Comparison of ENCODE assay signal across 9 cellular contexts in genomic region chr1:156707027-156707426, GRCh38. TPM values are rescaled to one million over a fixed set of nuclear protein-coding genes. Genes with fewer than 3 reads are reported as not detected.
A peak's percentile ranks its signal among the peaks of the same experiment; 100 is the strongest.
DNase-seq lines count a peak whose midpoint lies in the region; ATAC-seq, FAIRE-seq and TF ChIP-seq lines count a peak whose summit lies in the region.
"Had no signal": no experiment of that assay in that cellular context is flagged by ENCODE, and none has a peak within 500 bp of the region (broad histone marks: within the 10 kb centered on the region; RNA-seq: fewer than 3 reads in every experiment).

No MANE protein-coding gene starts in this region.

- H3K4ac ChIP-seq in H1 (replicated peaks; ENCODE audit: insufficient read length, low read depth, low read length) (peak overlapping the region; percentile 97), neuronal stem cell (ENCODE audit: low read length) (no peak overlapping the region)

- peak overlapping the region; percentile 11 to 94 (median 82) for H3K27ac Mint-ChIP-seq in CD4-positive, alpha-beta memory T cell
- no peak overlapping the region for H3K27ac Mint-ChIP-seq in activated CD4-positive, alpha-beta T cell treated with anti-CD3 and anti-CD28 coated beads, Interleukin-2, amount 10 ng/mL, durations not matched to agents 7 days and 5 days

- H3K14ac ChIP-seq in H1 (ENCODE audit: insufficient read length) (no peak overlapping the region), neuronal stem cell (ENCODE audit: low read length) (no peak overlapping the region)

- no peak for TF ChIP-seq RAD21 in H1 (IDR thresholded peaks at IDR 0.05 in 1 of 2, conservative IDR thresholded peaks at IDR 0.05 in 1 of 2; ENCODE audit: low read depth in 2 of 2, low read length in 2 of 2)

- FAIRE-seq in H1 (lab: Jason Lieb, UNC) = no peak

- H3K4me2 ChIP-seq in H1 (ENCODE audit: insufficient read depth in 1 of 2, low read depth in 2 of 2, low read length in 2 of 2) (peak overlapping the region; percentile 77 to 94), neuronal stem cell (ENCODE audit: insufficient read depth, low read length, poor library complexity, severe bottlenecking) (peak overlapping the region; percentile 93)

- H3K27me3 Mint-ChIP-seq in CD4-positive, alpha-beta memory T cell = peaks cover 6 to 9% of the 10 kb centered on the region in 2 donors
- peaks cover 38% of the 10 kb centered on the region for H3K27me3 Mint-ChIP-seq in activated CD4-positive, alpha-beta T cell treated with anti-CD3 and anti-CD28 coated beads, Interleukin-2, amount 10 ng/mL, durations not matched to agents 7 days and 5 days

- H3K9ac ChIP-seq in HUES6 (ENCODE audit: low read length) = peak overlapping the region; percentile 87
- peak overlapping the region in 2 of 4 experiments; percentile 26 to 45; a peak in 4 of 7 replicates for H3K9ac ChIP-seq in H1 (replicated peaks in 1 of 4; ENCODE audit: extremely low read depth in 1 of 4, low read depth in 3 of 4, low read length in 3 of 4)
- peak overlapping the region; percentile 1 for H3K9ac ChIP-seq in neuronal stem cell (ENCODE audit: low read depth, low read length, poor library complexity)

- H4K8ac ChIP-seq in H1 (ENCODE audit: extremely low read depth, insufficient read depth, low read length) (no peak overlapping the region; the same call in 1 of the 2 replicates), neuronal stem cell (ENCODE audit: low read depth, low read length) (no peak overlapping the region)

- H3K36me3 ChIP-seq in CD4-positive, alpha-beta memory T cell (ENCODE audit: insufficient read depth, low read length) = no peaks in the 10 kb centered on the region
- no peaks in the 10 kb centered on the region; the same call in 1 of the 2 replicates for H3K36me3 ChIP-seq in HUES6 (ENCODE audit: control insufficient read depth, insufficient read depth, low read length)
- H3K36me3 ChIP-seq in H1 (ENCODE audit: control insufficient read depth in 2 of 4, insufficient read depth in 4 of 4, low read length in 3 of 4) = peaks cover 0 to 3% (median 0%) of the 10 kb centered on the region in 4 experiments; a peak in 1 of 8 replicates
- no peaks in the 10 kb centered on the region for H3K36me3 ChIP-seq in neuronal stem cell (replicated peaks in 1 of 2; ENCODE audit: control insufficient read depth in 2 of 2, insufficient read depth in 2 of 2, low read length in 2 of 2)

- H2BK12ac ChIP-seq in H1 (ENCODE audit: low read depth, low read length) (0 out of 2 replicates have a peak overlapping the region, but pooled peaks have one; percentile 96), neuronal stem cell (ENCODE audit: low read length) (peak overlapping the region; percentile 41)

- H2AK5ac ChIP-seq in H1 (ENCODE audit: low read depth, low read length) = no peak overlapping the region; the same call in 1 of the 2 replicates
- H2AK5ac ChIP-seq in neuronal stem cell (ENCODE audit: low read depth, low read length) = peak overlapping the region; percentile 87

- H4K5ac ChIP-seq in H1 (ENCODE audit: insufficient read length, low read depth, low read length) = peak overlapping the region; percentile 95

- H3K36me3 Mint-ChIP-seq in CD4-positive, alpha-beta memory T cell = peaks cover 0 to 4% of the 10 kb centered on the region in 2 donors
- peaks cover 5% of the 10 kb centered on the region for H3K36me3 Mint-ChIP-seq in activated CD4-positive, alpha-beta T cell treated with anti-CD3 and anti-CD28 coated beads, Interleukin-2, amount 10 ng/mL, durations not matched to agents 7 days and 5 days (ENCODE audit: low read depth)

- H3K4me3 Mint-ChIP-seq in CD4-positive, alpha-beta memory T cell = peak overlapping the region; percentile 76 to 90 (median 89)
- H3K4me3 Mint-ChIP-seq in activated CD4-positive, alpha-beta T cell treated with anti-CD3 and anti-CD28 coated beads, Interleukin-2, amount 10 ng/mL, durations not matched to agents 7 days and 5 days = no peak overlapping the region

- H3K79me1 ChIP-seq in H1 (ENCODE audit: low read depth, low read length) = no peaks in the 10 kb centered on the region
- peaks cover 6% of the 10 kb centered on the region for H3K79me1 ChIP-seq in neuronal stem cell (ENCODE audit: low read depth, low read length)

- H3K27me3 ChIP-seq in CD4-positive, alpha-beta memory T cell (ENCODE audit: insufficient read depth, low read length) = peaks cover 6% of the 10 kb centered on the region
- H3K27me3 ChIP-seq in HUES6 (ENCODE audit: control insufficient read depth, insufficient read depth, low read length) (peaks cover 9% of the 10 kb centered on the region; the same call in 1 of the 2 replicates), H1 (replicated peaks in 1 of 4; ENCODE audit: control insufficient read depth in 3 of 4, extremely low read depth in 1 of 4, insufficient read depth in 3 of 4, low read length in 3 of 4) (peaks cover 0 to 19% (median 8%) of the 10 kb centered on the region in 4 experiments; a peak in 4 of 7 replicates), neuronal stem cell (ENCODE audit: control insufficient read depth in 3 of 3, insufficient read depth in 3 of 3, low read depth in 1 of 3, low read length in 3 of 3) (no peaks in the 10 kb centered on the region)

- peak overlapping the region; percentile 55 for H3K56ac ChIP-seq in H1 (replicated peaks; ENCODE audit: insufficient read length, low read depth, low read length)

- peaks cover 8 to 47% (median 24%) of the 10 kb centered on the region in 4 donors for H3K4me1 Mint-ChIP-seq in CD4-positive, alpha-beta memory T cell
- H3K4me1 Mint-ChIP-seq in activated CD4-positive, alpha-beta T cell treated with anti-CD3 and anti-CD28 coated beads, Interleukin-2, amount 10 ng/mL, durations not matched to agents 7 days and 5 days = peaks cover 25% of the 10 kb centered on the region

- TF ChIP-seq CTCF in H1 (IDR thresholded peaks at IDR 0.05; ENCODE audit: control extremely low read depth in 1 of 3, insufficient read depth in 1 of 3, low read depth in 1 of 3, low read length in 3 of 3) = no peak

- H3K23me2 ChIP-seq in H1 (ENCODE audit: low read depth, low read length) = peaks cover 31% of the 10 kb centered on the region; the same call in 1 of the 2 replicates

- peak overlapping the region in 1 of 2 donors; percentile 63 for H3K4me3 ChIP-seq in CD4-positive, alpha-beta memory T cell (ENCODE audit: low read length in 2 of 2)
- H3K4me3 ChIP-seq in HUES6 (ENCODE audit: low read depth, low read length) (peak overlapping the region; percentile 76), H1 (ENCODE audit: extremely low read depth in 1 of 4, insufficient read depth in 2 of 4, low read depth in 3 of 4, low read length in 4 of 4) (peak overlapping the region; percentile 50 to 80 (median 70)), neuronal stem cell (ENCODE audit: low read length in 2 of 2) (peak overlapping the region; percentile 53 to 63)

- H3K23ac ChIP-seq in H1 (ENCODE audit: insufficient read length) (no peak overlapping the region), neuronal stem cell (ENCODE audit: low read depth, low read length, poor library complexity) (peak overlapping the region; percentile 61)

- peak overlapping the region; percentile 66; the same call in 1 of the 2 replicates for H2BK20ac ChIP-seq in H1 (ENCODE audit: low read length)

- POLR2A ChIA-PET in CD4-positive, alpha-beta memory T cell (lab: Charles Lee; ENCODE audit: partially characterized antibody) = interaction anchor here (0.6 to 4.2 kb wide), 15 partner anchors 9 to 226 kb away, joined by 3 to 35 read pairs (median 4); partner anchors contain the start of genes HDGF, ISG20L2, METTL25B and MRPL24
- POLR2A ChIA-PET in H1 (lab: Charles Lee; ENCODE audit: partially characterized antibody) = interaction anchor here (0.6 to 16.9 kb wide), 19 partner anchors 9 to 220 kb away, joined by 3 to 530 read pairs (median 13); partner anchors contain the start of genes ISG20L2, METTL25B, MRPL24 and NES
- POLR2A ChIA-PET in activated CD4-positive, alpha-beta T cell treated with anti-CD3 and anti-CD28 coated beads, Interleukin-2, amount 10 ng/mL, durations not matched to agents 7 days and 5 days (lab: Charles Lee) = no interaction called here

- ATAC-seq in HG02588 (IDR thresholded peaks at IDR 0.05; ENCODE audit: unreplicated experiment) (no peak), GM18517 (IDR thresholded peaks at IDR 0.05; ENCODE audit: unreplicated experiment) (no peak)

- peak overlapping the region; percentile 99 for H2BK5ac ChIP-seq in H1 (ENCODE audit: low read depth, low read length)
- peak overlapping the region; percentile 90 for H2BK5ac ChIP-seq in neuronal stem cell (ENCODE audit: low read length)

- peak overlapping the region; percentile 86 for H3K18ac ChIP-seq in H1 (ENCODE audit: extremely low read depth, low read length)
- H3K18ac ChIP-seq in neuronal stem cell (ENCODE audit: low read length) = peak overlapping the region; percentile 99

- no peak overlapping the region for H2AFZ ChIP-seq in H1 (ENCODE audit: low read length)
- H2AFZ ChIP-seq in neuronal stem cell (ENCODE audit: low read length) = peak overlapping the region; percentile 91

- H4K91ac ChIP-seq in H1 (replicated peaks; ENCODE audit: insufficient read length, low read length) = peak overlapping the region; percentile 99
- peak overlapping the region; percentile 11 for H4K91ac ChIP-seq in neuronal stem cell (ENCODE audit: low read depth, low read length, poor library complexity)

- peaks cover 4 to 10% of the 10 kb centered on the region in 2 experiments for H4K20me1 ChIP-seq in H1 (replicated peaks in 1 of 2; ENCODE audit: control insufficient read depth in 1 of 2, insufficient read depth in 2 of 2, low read length in 2 of 2)

- no peak for TF ChIP-seq POLR2A in H1 (IDR thresholded peaks at IDR 0.05; ENCODE audit: control extremely low read depth in 1 of 2, low read depth in 2 of 2, low read length in 2 of 2)

- H3K27ac ChIP-seq in CD4-positive, alpha-beta memory T cell (ENCODE audit: low read depth, low read length) = peak overlapping the region; percentile 63
- H3K27ac ChIP-seq in HUES6 (ENCODE audit: low read depth, low read length) (peak overlapping the region; percentile 90; the same call in 1 of the 2 replicates), H1 (ENCODE audit: low read depth, low read length) (peak overlapping the region; percentile 79; the same call in 1 of the 2 replicates), neuronal stem cell (replicated peaks; ENCODE audit: low read length) (peak overlapping the region; percentile 92)

- CTCF ChIA-PET in CD4-positive, alpha-beta memory T cell (lab: Charles Lee; ENCODE audit: partially characterized antibody) = interaction anchor here (0.8 to 12.1 kb wide), 12 partner anchors 9 to 321 kb away, joined by 3 to 187 read pairs (median 8); partner anchors contain the start of genes ISG20L2, METTL25B and NES
- CTCF ChIA-PET in H1 (lab: Charles Lee; ENCODE audit: partially characterized antibody) = interaction anchor here (1.0 to 66.0 kb wide), 12 partner anchors 2 to 184 kb away, joined by 3 to 4284 read pairs (median 14); partner anchors contain the start of genes BCAN, CRABP2, HDGF and INSRR
- CTCF ChIA-PET in activated CD4-positive, alpha-beta T cell treated with anti-CD3 and anti-CD28 coated beads, Interleukin-2, amount 10 ng/mL, durations not matched to agents 7 days and 5 days (lab: Charles Lee) = interaction anchor here (0.6 to 6.7 kb wide), 17 partner anchors 9 to 242 kb away, joined by 3 to 63 read pairs (median 4); partner anchors contain the start of genes INSRR and NTRK1

- no peaks in the 10 kb centered on the region for H3K9me3 Mint-ChIP-seq in CD4-positive, alpha-beta memory T cell
- no peaks in the 10 kb centered on the region for H3K9me3 Mint-ChIP-seq in activated CD4-positive, alpha-beta T cell treated with anti-CD3 and anti-CD28 coated beads, Interleukin-2, amount 10 ng/mL, durations not matched to agents 7 days and 5 days

- H3K79me2 ChIP-seq in H1 (ENCODE audit: control insufficient read depth in 1 of 2, insufficient read depth in 2 of 2, low read length in 2 of 2) = peaks cover 7 to 24% of the 10 kb centered on the region in 2 experiments; a peak in 2 of 4 replicates

- TF ChIP-seq EP300 in H1 (IDR thresholded peaks at IDR 0.05; ENCODE audit: borderline replicate concordance in 1 of 2, low read depth in 2 of 2, low read length in 2 of 2) = no peak

- H2BK120ac ChIP-seq in H1 (replicated peaks; ENCODE audit: low read depth, low read length) (peak overlapping the region; percentile 30), neuronal stem cell (ENCODE audit: low read depth, low read length) (peak overlapping the region; percentile 93)

- WGBS in H1 (ENCODE audit: extremely low coverage in 1 of 2, insufficient coverage in 1 of 2, insufficient read length in 1 of 2, insufficient replicate concordance in 2 of 2, low coverage in 1 of 2, low lambda C conversion rate in 2 of 2, missing lambda C conversion rate in 1 of 2), 2 experiments = 6% methylated on average over 5 of the region's 5 CpGs; no CpG with 5 or more reads in 1 of the 2 experiments
- WGBS in neuronal stem cell (ENCODE audit: extremely low coverage in 2 of 2, insufficient read length in 2 of 2, insufficient replicate concordance in 1 of 2), 2 donors = no CpG with 5 or more reads among the region's 5 CpGs

- peaks cover 32% of the 10 kb centered on the region for H3K4me1 ChIP-seq in CD4-positive, alpha-beta memory T cell (ENCODE audit: insufficient read depth, low read length)
- peaks cover 65% of the 10 kb centered on the region for H3K4me1 ChIP-seq in HUES6 (ENCODE audit: control insufficient read depth, insufficient read depth, low read length)
- peaks cover 30 to 64% (median 48%) of the 10 kb centered on the region in 4 experiments for H3K4me1 ChIP-seq in H1 (replicated peaks in 1 of 4; ENCODE audit: control insufficient read depth in 3 of 4, insufficient read depth in 4 of 4, low read length in 3 of 4)
- H3K4me1 ChIP-seq in neuronal stem cell (ENCODE audit: control insufficient read depth in 2 of 2, insufficient read depth in 1 of 2, low read depth in 1 of 2, low read length in 2 of 2) = peaks cover 58 to 68% of the 10 kb centered on the region in 2 donors

- no peak for DNase-seq in CD4-positive, alpha-beta memory T cell
- DNase-seq in H1 (ENCODE audit: low read depth in 1 of 2, low spot score in 2 of 2) (peak in 1 of 2 experiments; percentile 58), neuronal stem cell (ENCODE audit: low spot score) (no peak), NCI-H1417 treated with DMSO at 0.1 percent for 48 hours (lab: John Stamatoyannopoulos, UW) (no peak)
- DNase-seq in activated CD4-positive, alpha-beta T cell treated with anti-CD3 and anti-CD28 coated beads, Interleukin-2, amount 10 ng/mL, durations not matched to agents 7 days and 5 days = no peak
- DNase-seq: GDM1 had no signal

- intact Hi-C loops in CD4-positive, alpha-beta memory T cell (cut with micrococcal nuclease) = loop anchor here (10.0 kb wide), 1 partner anchor 82 kb away; no protein-coding TSS in a partner anchor

- H2BK15ac ChIP-seq in H1 (ENCODE audit: low read length) = no peak overlapping the region
- H2BK15ac ChIP-seq in neuronal stem cell (ENCODE audit: low read length) = peak overlapping the region; percentile 2

- no peaks in the 10 kb centered on the region for H3K9me3 ChIP-seq in CD4-positive, alpha-beta memory T cell (ENCODE audit: control insufficient read depth in 1 of 2, low read length in 2 of 2)
- no peaks in the 10 kb centered on the region for H3K9me3 ChIP-seq in HUES6 (ENCODE audit: control insufficient read depth, insufficient read depth, low read depth, low read length)
- no peaks in the 10 kb centered on the region for H3K9me3 ChIP-seq in H1 (ENCODE audit: insufficient read depth in 2 of 2, low read depth in 1 of 2, low read length in 1 of 2)
- no peaks in the 10 kb centered on the region for H3K9me3 ChIP-seq in neuronal stem cell (replicated peaks in 1 of 2; ENCODE audit: control insufficient read depth in 2 of 2, insufficient read depth in 1 of 2, low read depth in 1 of 2, low read length in 2 of 2)

RNA-seq across cellular contexts. Expression of gene CRABP2, which starts 1.6 kb away (rescaled TPM):
- under 1 TPM; 0.55 to 0.61 TPM for total RNA-seq in CD4-positive, alpha-beta memory T cell
- under 1 TPM in 1 of 2 donors, not detected in 1; 0.21 TPM for polyA plus RNA-seq in CD4-positive, alpha-beta memory T cell
- total RNA-seq in H1 (2021; fragmentation: NEBNext Ultra II Directional; extraction: Animal tissue kit (Norgen Biotek cat#: 25700)) = 119 TPM in 2 replicates
- 69.2 and 130 TPM in 2 replicates for polyA plus RNA-seq in H1 (2011; rRNA removed)
- 79.6 TPM for polyA plus RNA-seq in H1 (2011; cell fraction: cytosol; rRNA removed)
- polyA plus RNA-seq in H1 (2011; cell fraction: nucleus; rRNA removed) = 70.9 TPM
- polyA plus RNA-seq in H1 (2012, experiment 1 of 2) = 180 to 343 TPM (median 303 TPM) in 4 replicates
- 318 TPM for polyA plus RNA-seq in H1 (2012, experiment 2 of 2)
- 139 TPM for polyA plus RNA-seq in H1 (2013, experiment 1 of 2)
- 143 TPM for polyA plus RNA-seq in H1 (2013, experiment 2 of 2)
- polyA minus RNA-seq in H1 (2011; rRNA and poly(A)+ RNA removed) = 8.6 and 12.5 TPM in 2 replicates
- polyA minus RNA-seq in H1 (2011; cell fraction: cytosol; rRNA and poly(A)+ RNA removed) = 45.7 TPM
- polyA minus RNA-seq in H1 (2011; cell fraction: nucleus; rRNA and poly(A)+ RNA removed) = 11.1 TPM
- polyA plus RNA-seq in neuronal stem cell (2013, experiment 1 of 2) = 479 TPM
- 474 TPM for polyA plus RNA-seq in neuronal stem cell (2013, experiment 2 of 2)
- 1 to 10 TPM in 1 of 2 experiments, under 1 TPM in 1; 0.77 to 1.1 TPM for total RNA-seq in activated CD4-positive, alpha-beta T cell treated with anti-CD3 and anti-CD28 coated beads, Interleukin-2, amount 10 ng/mL, durations not matched to agents 7 days and 5 days

RNA-seq across cellular contexts. Expression of gene METTL25B, which starts 21.2 kb away (rescaled TPM):
- total RNA-seq in CD4-positive, alpha-beta memory T cell = 10 to 100 TPM; 30.5 to 35.7 TPM
- 1 to 10 TPM; 4.6 to 7.5 TPM for polyA plus RNA-seq in CD4-positive, alpha-beta memory T cell
- total RNA-seq in H1 (2021; fragmentation: NEBNext Ultra II Directional; extraction: Animal tissue kit (Norgen Biotek cat#: 25700)) = 28.4 and 31.8 TPM in 2 replicates
- 30.1 and 43.1 TPM in 2 replicates for polyA plus RNA-seq in H1 (2011; rRNA removed)
- polyA plus RNA-seq in H1 (2011; cell fraction: cytosol; rRNA removed) = 38.2 TPM
- 75.5 TPM for polyA plus RNA-seq in H1 (2011; cell fraction: nucleus; rRNA removed)
- polyA plus RNA-seq in H1 (2012, experiment 1 of 2) = 30.1 to 33.3 TPM (median 31.2 TPM) in 4 replicates
- 29.8 TPM for polyA plus RNA-seq in H1 (2012, experiment 2 of 2)
- 39.5 TPM for polyA plus RNA-seq in H1 (2013, experiment 1 of 2)
- polyA plus RNA-seq in H1 (2013, experiment 2 of 2) = 35.7 TPM
- 21.0 and 21.3 TPM in 2 replicates for polyA minus RNA-seq in H1 (2011; rRNA and poly(A)+ RNA removed)
- polyA minus RNA-seq in H1 (2011; cell fraction: cytosol; rRNA and poly(A)+ RNA removed) = 21.1 TPM
- polyA minus RNA-seq in H1 (2011; cell fraction: nucleus; rRNA and poly(A)+ RNA removed) = 19.6 TPM
- polyA plus RNA-seq in neuronal stem cell (2013, experiment 1 of 2) = 48.9 TPM
- 45.3 TPM for polyA plus RNA-seq in neuronal stem cell (2013, experiment 2 of 2)
- total RNA-seq in activated CD4-positive, alpha-beta T cell treated with anti-CD3 and anti-CD28 coated beads, Interleukin-2, amount 10 ng/mL, durations not matched to agents 7 days and 5 days = 10 to 100 TPM; 26.2 to 29.7 TPM

RNA-seq across cellular contexts. Expression of gene ISG20L2, which starts 21.5 kb away (rescaled TPM):
- total RNA-seq in CD4-positive, alpha-beta memory T cell = 10 to 100 TPM; 47.9 to 53.1 TPM
- 10 to 100 TPM; 11.4 to 19.3 TPM for polyA plus RNA-seq in CD4-positive, alpha-beta memory T cell
- 47.5 and 53.1 TPM in 2 replicates for total RNA-seq in H1 (2021; fragmentation: NEBNext Ultra II Directional; extraction: Animal tissue kit (Norgen Biotek cat#: 25700))
- 46.9 and 53.0 TPM in 2 replicates for polyA plus RNA-seq in H1 (2011; rRNA removed)
- polyA plus RNA-seq in H1 (2011; cell fraction: cytosol; rRNA removed) = 41.8 TPM
- polyA plus RNA-seq in H1 (2011; cell fraction: nucleus; rRNA removed) = 29.0 TPM
- polyA plus RNA-seq in H1 (2012, experiment 1 of 2) = 35.0 to 48.9 TPM (median 43.5 TPM) in 4 replicates
- polyA plus RNA-seq in H1 (2012, experiment 2 of 2) = 48.4 TPM
- 50.4 TPM for polyA plus RNA-seq in H1 (2013, experiment 1 of 2)
- 50.3 TPM for polyA plus RNA-seq in H1 (2013, experiment 2 of 2)
- polyA minus RNA-seq in H1 (2011; rRNA and poly(A)+ RNA removed) = 69.4 and 87.6 TPM in 2 replicates
- 15.5 TPM for polyA minus RNA-seq in H1 (2011; cell fraction: cytosol; rRNA and poly(A)+ RNA removed)
- polyA minus RNA-seq in H1 (2011; cell fraction: nucleus; rRNA and poly(A)+ RNA removed) = 40.7 TPM
- polyA plus RNA-seq in neuronal stem cell (2013, experiment 1 of 2) = 32.9 TPM
- polyA plus RNA-seq in neuronal stem cell (2013, experiment 2 of 2) = 33.3 TPM
- total RNA-seq in activated CD4-positive, alpha-beta T cell treated with anti-CD3 and anti-CD28 coated beads, Interleukin-2, amount 10 ng/mL, durations not matched to agents 7 days and 5 days = 10 to 100 TPM; 47.0 to 58.0 TPM

RNA-seq across cellular contexts. Expression of gene NES, which starts 29.8 kb away (rescaled TPM):
- not detected for total RNA-seq in CD4-positive, alpha-beta memory T cell
- not detected for polyA plus RNA-seq in CD4-positive, alpha-beta memory T cell
- 135 and 138 TPM in 2 replicates for total RNA-seq in H1 (2021; fragmentation: NEBNext Ultra II Directional; extraction: Animal tissue kit (Norgen Biotek cat#: 25700))
- polyA plus RNA-seq in H1 (2011; rRNA removed) = 13.3 and 20.3 TPM in 2 replicates
- 21.1 TPM for polyA plus RNA-seq in H1 (2011; cell fraction: cytosol; rRNA removed)
- 54.8 TPM for polyA plus RNA-seq in H1 (2011; cell fraction: nucleus; rRNA removed)
- polyA plus RNA-seq in H1 (2012, experiment 1 of 2) = 97.4 to 124 TPM (median 113 TPM) in 4 replicates
- polyA plus RNA-seq in H1 (2012, experiment 2 of 2) = 43.3 TPM
- 55.5 TPM for polyA plus RNA-seq in H1 (2013, experiment 1 of 2)
- polyA plus RNA-seq in H1 (2013, experiment 2 of 2) = 53.5 TPM
- 17.2 and 19.2 TPM in 2 replicates for polyA minus RNA-seq in H1 (2011; rRNA and poly(A)+ RNA removed)
- 31.7 TPM for polyA minus RNA-seq in H1 (2011; cell fraction: cytosol; rRNA and poly(A)+ RNA removed)
- polyA minus RNA-seq in H1 (2011; cell fraction: nucleus; rRNA and poly(A)+ RNA removed) = 22.7 TPM
- 150 TPM for polyA plus RNA-seq in neuronal stem cell (2013, experiment 1 of 2)
- 143 TPM for polyA plus RNA-seq in neuronal stem cell (2013, experiment 2 of 2)
- total RNA-seq in activated CD4-positive, alpha-beta T cell treated with anti-CD3 and anti-CD28 coated beads, Interleukin-2, amount 10 ng/mL, durations not matched to agents 7 days and 5 days = not detected

RNA-seq across cellular contexts. Expression of gene MRPL24, which starts 33.9 kb away (rescaled TPM):
- total RNA-seq in CD4-positive, alpha-beta memory T cell = 10 to 100 TPM; 44.1 to 47.4 TPM
- 100 to 1,000 TPM in 1 of 2 donors, 10 to 100 TPM in 1; 86.7 to 150 TPM for polyA plus RNA-seq in CD4-positive, alpha-beta memory T cell
- total RNA-seq in H1 (2021; fragmentation: NEBNext Ultra II Directional; extraction: Animal tissue kit (Norgen Biotek cat#: 25700)) = 34.4 and 35.2 TPM in 2 replicates
- polyA plus RNA-seq in H1 (2011; rRNA removed) = 23.4 and 29.7 TPM in 2 replicates
- 37.5 TPM for polyA plus RNA-seq in H1 (2011; cell fraction: cytosol; rRNA removed)
- polyA plus RNA-seq in H1 (2011; cell fraction: nucleus; rRNA removed) = 38.2 TPM
- polyA plus RNA-seq in H1 (2012, experiment 1 of 2) = 35.6 to 51.4 TPM (median 46.6 TPM) in 4 replicates
- 48.1 TPM for polyA plus RNA-seq in H1 (2012, experiment 2 of 2)
- polyA plus RNA-seq in H1 (2013, experiment 1 of 2) = 51.5 TPM
- polyA plus RNA-seq in H1 (2013, experiment 2 of 2) = 51.0 TPM
- polyA minus RNA-seq in H1 (2011; rRNA and poly(A)+ RNA removed) = 19.8 and 22.1 TPM in 2 replicates
- polyA minus RNA-seq in H1 (2011; cell fraction: cytosol; rRNA and poly(A)+ RNA removed) = 12.4 TPM
- polyA minus RNA-seq in H1 (2011; cell fraction: nucleus; rRNA and poly(A)+ RNA removed) = 11.6 TPM
- 31.9 TPM for polyA plus RNA-seq in neuronal stem cell (2013, experiment 1 of 2)
- 30.3 TPM for polyA plus RNA-seq in neuronal stem cell (2013, experiment 2 of 2)
- total RNA-seq in activated CD4-positive, alpha-beta T cell treated with anti-CD3 and anti-CD28 coated beads, Interleukin-2, amount 10 ng/mL, durations not matched to agents 7 days and 5 days = 10 to 100 TPM; 50.4 to 54.7 TPM

Comparison
In these comparisons a context has a peak if more than half of its experiments do, and no peak if none do; other contexts are left out.
1. RNA of gene CRABP2, which starts 1.6 kb away (total RNA-seq): 119 TPM in H1; 0.77 to 1.1 TPM in activated CD4-positive, alpha-beta T cell treated with anti-CD3 and anti-CD28 coated beads, Interleukin-2, amount 10 ng/mL, durations not matched to agents 7 days and 5 days and 0.55 to 0.61 TPM in CD4-positive, alpha-beta memory T cell; every median in the first group is over 10 times any median in the second.
2. Peak in every context shown above with its lines, with median percentiles within 50 percentile points of each other: H3K27ac ChIP-seq.